In genomic region chr6:20542927-20543602, GRCh38 we compare ENCODE assay signal across 8 cellular contexts. TPM values are rescaled to one million over a fixed set of nuclear protein-coding genes. Genes with fewer than 3 reads are reported as not detected.
DNase-seq lines count a peak whose midpoint lies in the region; ATAC-seq lines count a peak whose summit lies in the region.

No MANE protein-coding gene starts in this region.

- no peaks in the 10 kb centered on the region for H3K27me3 Mint-ChIP-seq in activated T-cell treated with anti-CD3 and anti-CD28 coated beads, Interleukin-2, amount 50 U/mL, for 24 hours

- H3K27ac Mint-ChIP-seq in activated T-cell treated with anti-CD3 and anti-CD28 coated beads, Interleukin-2, amount 50 U/mL, for 24 hours, result peak overlapping the region; percentile 66

- no peak overlapping the region for H3K4me3 Mint-ChIP-seq in activated T-cell treated with anti-CD3 and anti-CD28 coated beads, Interleukin-2, amount 50 U/mL, for 24 hours

- peaks cover 76% of the 10 kb centered on the region for H3K36me3 Mint-ChIP-seq in activated T-cell treated with anti-CD3 and anti-CD28 coated beads, Interleukin-2, amount 50 U/mL, for 24 hours (ENCODE audit: low read depth)

- ATAC-seq in HG02798 (IDR thresholded peaks at IDR 0.05; ENCODE audit: poor library complexity, unreplicated experiment), result peak; percentile 99
- ATAC-seq in Right ventricle myocardium inferior, result no peak

- peaks cover 53% of the 10 kb centered on the region for H3K4me1 Mint-ChIP-seq in activated T-cell treated with anti-CD3 and anti-CD28 coated beads, Interleukin-2, amount 50 U/mL, for 24 hours (ENCODE audit: low read depth)

- H3K9me3 Mint-ChIP-seq in activated T-cell treated with anti-CD3 and anti-CD28 coated beads, Interleukin-2, amount 50 U/mL, for 24 hours, result no peaks in the 10 kb centered on the region

- intact Hi-C loops in Right ventricle myocardium inferior (cut with DNase I), result no loop called here

- no peak for DNase-seq in activated T-cell treated with anti-CD3 and anti-CD28 coated beads, Interleukin-2, amount 50 U/mL, for 24 hours
- DNase-seq in activated T-cell treated with anti-CD3 and anti-CD28 coated beads, Interleukin-2, amount 50 U/mL, for 48 hours, result no peak
- DNase-seq in NCI-H2081 treated with DMSO at 0.1 percent for 48 hours (lab: John Stamatoyannopoulos, UW), result peak; percentile 63
- DNase-seq in dedifferentiated amniotic fluid mesenchymal stem cell (ENCODE audit: extremely low spot score), result peak; percentile 63
- no peak for DNase-seq in activated effector memory CD4-positive, alpha-beta T cell treated with Interleukin-2 at 50 U/mL for 16 hours
- DNase-seq in GF-D8 (lab: John Stamatoyannopoulos, UW), result no peak
- no peak for DNase-seq in Right ventricle myocardium inferior (ENCODE audit: missing footprints)

RNA-seq across cellular contexts. Expression of gene CDKAL1, which starts 8.8 kb away (rescaled TPM):
- total RNA-seq in Right ventricle myocardium inferior, result 11.6 TPM

Comparison
In these comparisons a context has a peak if more than half of its experiments do, and no peak if none do; other contexts are left out.
1. DNase-seq: peak in NCI-H2081 treated with DMSO at 0.1 percent for 48 hours (single experiment) and dedifferentiated amniotic fluid mesenchymal stem cell (single experiment); none in activated T-cell treated with anti-CD3 and anti-CD28 coated beads, Interleukin-2, amount 50 U/mL, for 24 hours (single experiment), activated T-cell treated with anti-CD3 and anti-CD28 coated beads, Interleukin-2, amount 50 U/mL, for 48 hours (0 of 2), activated effector memory CD4-positive, alpha-beta T cell treated with Interleukin-2 at 50 U/mL for 16 hours (single experiment), GF-D8 (single experiment) and Right ventricle myocardium inferior (single experiment).